ENCODE assay signal across 15 cellular contexts in the genomic region with DNA sequence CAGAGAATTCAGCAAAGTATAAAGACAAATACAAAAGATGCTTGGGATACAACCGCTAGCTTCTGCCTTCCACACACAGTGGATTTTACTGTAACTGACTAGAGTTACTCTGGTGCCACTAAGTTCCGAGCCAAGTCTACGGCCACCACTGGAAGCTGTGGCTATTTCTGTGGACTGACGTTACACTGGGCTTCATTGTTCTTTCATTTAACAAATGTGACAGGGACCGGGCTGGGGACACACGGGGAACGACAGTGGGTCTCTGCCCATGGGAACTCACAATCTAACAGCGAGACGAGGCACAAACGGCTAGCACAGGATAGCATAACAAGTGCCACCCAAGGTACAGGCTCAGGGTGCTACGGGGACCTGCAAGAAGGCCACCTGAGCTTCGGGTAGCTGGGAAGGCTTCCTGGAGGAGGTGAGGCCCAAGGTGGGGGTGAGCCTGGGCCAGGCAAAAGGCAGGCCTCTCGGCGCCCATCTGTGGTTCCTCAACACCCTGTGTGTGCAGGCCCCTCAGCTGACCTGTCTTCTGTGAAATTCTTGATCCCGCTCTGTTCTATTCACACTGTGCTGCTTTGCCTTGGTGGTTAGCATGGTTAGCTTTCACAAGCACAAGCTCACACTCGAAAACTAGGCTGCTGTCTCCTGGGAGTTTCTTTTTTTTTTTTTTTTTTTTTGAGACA. TPM values are rescaled to one million over a fixed set of nuclear protein-coding genes. Genes with fewer than 3 reads are reported as not detected.
DNase-seq lines count a peak whose midpoint lies in the region; ATAC-seq and TF ChIP-seq lines count a peak whose summit lies in the region.
"Had no signal": no experiment of that assay in that cellular context is flagged by ENCODE, and none has a peak within 500 bp of the region (broad histone marks: within the 10 kb centered on the region; RNA-seq: fewer than 3 reads in every experiment).

No MANE protein-coding gene starts in this region.

- no peak for DNase-seq in activated naive CD4-positive, alpha-beta T cell treated with anti-CD3 and anti-CD28 coated beads for 36 hours
- DNase-seq in activated naive CD4-positive, alpha-beta T cell (lab: John Stamatoyannopoulos, UW), result no peak
- DNase-seq in dorsolateral prefrontal cortex (peak in 3 of 10 donors; percentile 52 to 72 (median 58)), foreskin melanocyte (no peak)
- DNase-seq: ACHN, activated T-cell treated with anti-CD3 and anti-CD28 coated beads for 4 hours, lower lobe of right lung, NCI-H1105, NCI-H2227 treated with DMSO at 0.1 percent for 48 hours, testis had no signal

- CTCF ChIA-PET in activated naive CD4-positive, alpha-beta T cell treated with anti-CD3 and anti-CD28 coated beads for 36 hours (lab: Charles Lee), result no interaction called here

- H3K4me3 Mint-ChIP-seq in activated naive CD4-positive, alpha-beta T cell treated with anti-CD3 and anti-CD28 coated beads for 36 hours, result no peak overlapping the region
- peak overlapping the region; percentile 50 for H3K4me3 Mint-ChIP-seq in stimulated activated memory B cell treated with anti-CD40 and anti-IgM and Interleukin-4, amounts not matched to agents 10 μg/mL and 1 μg/mL and 100 μg/mL, for 72 hours

- H3K27me3 ChIP-seq in OCI-LY3 (ENCODE audit: low read depth, low read length), result no peaks in the 10 kb centered on the region
- H3K27me3 ChIP-seq in dorsolateral prefrontal cortex, result no peaks in the 10 kb centered on the region
- H3K27me3 ChIP-seq: testis had no signal

- peaks cover 44% of the 10 kb centered on the region for H3K4me1 Mint-ChIP-seq in activated naive CD4-positive, alpha-beta T cell treated with anti-CD3 and anti-CD28 coated beads for 36 hours (ENCODE audit: low read depth)
- peaks cover 80% of the 10 kb centered on the region for H3K4me1 Mint-ChIP-seq in stimulated activated memory B cell treated with anti-CD40 and anti-IgM and Interleukin-4, amounts not matched to agents 10 μg/mL and 1 μg/mL and 100 μg/mL, for 72 hours

- H3K79me2 ChIP-seq in OCI-LY3 (ENCODE audit: low read length), result peaks cover 39% of the 10 kb centered on the region

- no peak overlapping the region for H3K9ac ChIP-seq in OCI-LY3 (ENCODE audit: low read length)

- no peaks in the 10 kb centered on the region for H3K27me3 Mint-ChIP-seq in activated naive CD4-positive, alpha-beta T cell treated with anti-CD3 and anti-CD28 coated beads for 36 hours (ENCODE audit: low read depth)
- no peaks in the 10 kb centered on the region for H3K27me3 Mint-ChIP-seq in stimulated activated memory B cell treated with anti-CD40 and anti-IgM and Interleukin-4, amounts not matched to agents 10 μg/mL and 1 μg/mL and 100 μg/mL, for 72 hours

- no peaks in the 10 kb centered on the region for H4K20me1 ChIP-seq in OCI-LY3 (ENCODE audit: insufficient read depth, low read length)

- H3K27ac Mint-ChIP-seq in activated naive CD4-positive, alpha-beta T cell treated with anti-CD3 and anti-CD28 coated beads for 36 hours, result peak overlapping the region; percentile 35
- H3K27ac Mint-ChIP-seq in stimulated activated memory B cell treated with anti-CD40 and anti-IgM and Interleukin-4, amounts not matched to agents 10 μg/mL and 1 μg/mL and 100 μg/mL, for 72 hours, result peak overlapping the region; percentile 91

- H3K36me3 ChIP-seq in OCI-LY3 (replicated peaks; ENCODE audit: low read depth, low read length), result peaks cover 50% of the 10 kb centered on the region

- H3K4me3 ChIP-seq in OCI-LY3 (ENCODE audit: low read length) (no peak overlapping the region), dorsolateral prefrontal cortex (peak overlapping the region in 1 of 59 donors; percentile 29)
- H3K4me3 ChIP-seq: lower lobe of right lung, skin epidermis, testis had no signal

- intact Hi-C loops in activated naive CD4-positive, alpha-beta T cell treated with anti-CD3 and anti-CD28 coated beads for 36 hours (cut with micrococcal nuclease), result no loop called here
- intact Hi-C loops in dorsolateral prefrontal cortex (cut with DNase I), result no loop called here

- no peaks in the 10 kb centered on the region for H3K9me3 Mint-ChIP-seq in activated naive CD4-positive, alpha-beta T cell treated with anti-CD3 and anti-CD28 coated beads for 36 hours
- no peaks in the 10 kb centered on the region for H3K9me3 Mint-ChIP-seq in stimulated activated memory B cell treated with anti-CD40 and anti-IgM and Interleukin-4, amounts not matched to agents 10 μg/mL and 1 μg/mL and 100 μg/mL, for 72 hours

- no peak for TF ChIP-seq CTCF in OCI-LY3 (IDR thresholded peaks at IDR 0.05; ENCODE audit: low read depth, low read length)
- TF ChIP-seq CTCF in dorsolateral prefrontal cortex (IDR thresholded peaks at IDR 0.05 in 54 of 56, conservative IDR thresholded peaks at IDR 0.05 in 2 of 56; ENCODE audit: low read depth in 1 of 56, partially characterized antibody in 56 of 56), result peak in 2 of 56 donors; percentile 9 to 21

- H3K4me1 ChIP-seq in OCI-LY3 (ENCODE audit: low read length), result peaks cover 96% of the 10 kb centered on the region

- no peak overlapping the region for H2AFZ ChIP-seq in OCI-LY3 (ENCODE audit: low read depth, low read length)

- no peaks in the 10 kb centered on the region for H3K9me3 ChIP-seq in OCI-LY3 (ENCODE audit: insufficient read depth, low read length)
- H3K9me3 ChIP-seq: lower lobe of right lung, testis had no signal

- H3K4me2 ChIP-seq in OCI-LY3 (ENCODE audit: low read length), result peak overlapping the region; percentile 3; the same call in 1 of the 2 replicates

- H3K27ac ChIP-seq in OCI-LY3 (ENCODE audit: low read length) (peak overlapping the region; percentile 23), dorsolateral prefrontal cortex (peak overlapping the region in 54 of 59 donors; percentile 1 to 93 (median 76))
- H3K27ac ChIP-seq: lower lobe of right lung, skin epidermis, testis had no signal

- H3K36me3 Mint-ChIP-seq in activated naive CD4-positive, alpha-beta T cell treated with anti-CD3 and anti-CD28 coated beads for 36 hours (ENCODE audit: low read depth), result peaks cover 39% of the 10 kb centered on the region
- H3K36me3 Mint-ChIP-seq in stimulated activated memory B cell treated with anti-CD40 and anti-IgM and Interleukin-4, amounts not matched to agents 10 μg/mL and 1 μg/mL and 100 μg/mL, for 72 hours, result peaks cover 48% of the 10 kb centered on the region

- peak; percentile 39 for ATAC-seq in stimulated activated memory B cell treated with anti-CD40 and anti-IgM and Interleukin-4, amounts not matched to agents 10 μg/mL and 1 μg/mL and 100 μg/mL, for 72 hours
- ATAC-seq in GM19023 (IDR thresholded peaks at IDR 0.05; ENCODE audit: unreplicated experiment), result no peak
- no peak for ATAC-seq in GM19395 (IDR thresholded peaks at IDR 0.05; ENCODE audit: unreplicated experiment)
- ATAC-seq: lower lobe of right lung had no signal

RNA-seq across cellular contexts. Expression of gene IL4I1, which starts 10.3 kb away (rescaled TPM):
- 1 to 10 TPM; 7.2 to 7.5 TPM for total RNA-seq in activated naive CD4-positive, alpha-beta T cell treated with anti-CD3 and anti-CD28 coated beads for 36 hours
- total RNA-seq in dorsolateral prefrontal cortex, result 1 to 10 TPM in 52 of 120 experiments, under 1 TPM in 57, not detected in 11; 0.23 to 6.1 (median 0.96) TPM

RNA-seq across cellular contexts. Expression of gene ATF5, which starts 22.0 kb away (rescaled TPM):
- 1 to 10 TPM; 8.0 to 8.8 TPM for total RNA-seq in activated naive CD4-positive, alpha-beta T cell treated with anti-CD3 and anti-CD28 coated beads for 36 hours
- total RNA-seq in dorsolateral prefrontal cortex, result 10 to 100 TPM in 65 of 120 experiments, 1 to 10 TPM in 55; 5.5 to 19.9 (median 10.1) TPM

RNA-seq across cellular contexts. Expression of gene NUP62, which starts 22.3 kb away (rescaled TPM):
- 10 to 100 TPM; 89.2 to 92.5 TPM for total RNA-seq in activated naive CD4-positive, alpha-beta T cell treated with anti-CD3 and anti-CD28 coated beads for 36 hours
- 10 to 100 TPM; 27.0 to 56.5 (median 36.4) TPM for total RNA-seq in dorsolateral prefrontal cortex

RNA-seq across cellular contexts. Expression of gene TBC1D17, which starts 29.5 kb away (rescaled TPM):
- total RNA-seq in activated naive CD4-positive, alpha-beta T cell treated with anti-CD3 and anti-CD28 coated beads for 36 hours, result 10 to 100 TPM; 29.8 to 32.4 TPM
- 100 to 1,000 TPM in 14 of 120 experiments, 10 to 100 TPM in 106; 61.4 to 116 (median 85.9) TPM for total RNA-seq in dorsolateral prefrontal cortex

RNA-seq across cellular contexts. Expression of gene AKT1S1, which starts 29.9 kb away (rescaled TPM):
- 10 to 100 TPM; 13.3 to 14.2 TPM for total RNA-seq in activated naive CD4-positive, alpha-beta T cell treated with anti-CD3 and anti-CD28 coated beads for 36 hours
- 10 to 100 TPM; 19.9 to 42.2 (median 27.8) TPM for total RNA-seq in dorsolateral prefrontal cortex
